20 cellular contexts compared by ENCODE assay signal in the genomic region with DNA sequence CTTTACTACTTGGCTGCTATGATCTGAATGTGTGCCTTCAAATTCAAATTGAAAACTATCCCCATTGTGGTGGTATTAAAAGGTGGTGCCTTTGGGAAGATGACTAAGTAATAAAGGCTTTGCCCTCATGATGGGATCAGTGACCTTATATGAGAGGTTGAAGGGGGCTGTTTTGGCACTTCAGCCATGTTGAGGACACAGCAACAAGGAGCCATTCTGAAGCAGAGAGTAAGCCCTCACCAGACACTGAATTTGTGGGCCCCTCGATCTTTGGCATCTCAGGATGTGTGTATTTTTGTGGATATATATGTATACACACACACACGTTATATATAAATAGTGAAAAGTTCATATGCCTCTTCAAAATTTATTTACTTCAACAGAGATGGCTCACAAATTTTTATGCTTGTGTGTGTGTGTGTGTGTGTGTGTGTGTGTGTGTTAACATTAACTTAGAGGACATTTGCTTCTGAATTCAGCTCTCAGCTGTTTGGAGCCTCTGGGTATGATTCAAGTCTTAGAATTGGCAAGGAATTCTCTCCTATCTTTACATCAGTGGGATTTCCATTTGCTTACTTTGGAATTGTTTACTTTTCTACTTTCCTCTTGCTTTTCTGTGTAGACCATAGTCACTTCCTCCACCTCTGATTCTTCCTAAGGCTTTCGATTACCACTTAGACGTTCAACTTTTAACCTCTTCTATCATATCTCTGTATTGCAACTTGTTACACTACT.
DNase-seq lines count a peak whose midpoint lies in the region; ATAC-seq, FAIRE-seq and TF ChIP-seq lines count a peak whose summit lies in the region.
"Had no signal": no experiment of that assay in that cellular context is flagged by ENCODE, and none has a peak within 500 bp of the region (broad histone marks: within the 10 kb centered on the region; RNA-seq: fewer than 3 reads in every experiment).

No MANE protein-coding gene starts in this region.

- CTCF ChIA-PET in endothelial cell of umbilical vein (lab: Charles Lee), result interaction anchor here (0.6 to 2.1 kb wide), 2 partner anchors 9 to 66 kb away, joined by 6 to 7 read pairs; partner anchors contain the start of gene MAGI2

- POLR2A ChIA-PET in endothelial cell of umbilical vein (lab: Charles Lee), result no interaction called here

- ATAC-seq in GM21447 (IDR thresholded peaks at IDR 0.05; ENCODE audit: unreplicated experiment), result no peak
- ATAC-seq: heart right ventricle; HepG2; natural killer cell; stimulated activated effector memory CD8-positive, alpha-beta T cell treated with anti-CD3 and anti-CD28 coated beads, Interleukin-12 subunit alpha, Interleukin-12 subunit beta, amount 100 ng/mL, for 72 hours had no signal

- no peak overlapping the region for H3K4me3 ChIP-seq in SJCRH30
- H3K4me3 ChIP-seq in endothelial cell of umbilical vein (replicated peaks in 1 of 3; ENCODE audit: insufficient read depth in 1 of 3, low read depth in 1 of 3, low read length in 3 of 3), result no peak overlapping the region
- H3K4me3 ChIP-seq in skeletal muscle cell (ENCODE audit: low read depth, low read length), result no peak overlapping the region
- H3K4me3 ChIP-seq in kidney (ENCODE audit: low read length in 2 of 2), result no peak overlapping the region
- H3K4me3 ChIP-seq: coronary artery, heart right ventricle had no signal

- BruUV-seq in endothelial cell of umbilical vein (replicated peaks; lab: Mats Ljungman, UMichigan), result no TSS peak

- intact Hi-C loops in endothelial cell of umbilical vein (cut with micrococcal nuclease), result loop anchor here (1.0 kb wide), 1 partner anchor 67 kb away; no protein-coding TSS in a partner anchor
- intact Hi-C loops in kidney (cut with DNase I), result no loop called here

- no peaks in the 10 kb centered on the region for H3K4me1 ChIP-seq in SJCRH30
- H3K4me1 ChIP-seq in endothelial cell of umbilical vein (ENCODE audit: control insufficient read depth, extremely low read depth, insufficient read depth, low read length), result peaks cover 14% of the 10 kb centered on the region
- no peaks in the 10 kb centered on the region for H3K4me1 ChIP-seq in kidney (ENCODE audit: control insufficient read depth in 1 of 2, insufficient read depth in 1 of 2, low read depth in 1 of 2, low read length in 2 of 2)
- H3K4me1 ChIP-seq: heart right ventricle had no signal

- no peak for TF ChIP-seq POLR2A in endothelial cell of umbilical vein (IDR thresholded peaks at IDR 0.05; ENCODE audit: low read depth, low read length)

- H2AFZ ChIP-seq in endothelial cell of umbilical vein (ENCODE audit: low read depth, low read length), result peak overlapping the region; percentile 70

- FAIRE-seq in endothelial cell of umbilical vein (lab: Jason Lieb, UNC), result peak; percentile 80
- FAIRE-seq in kidney (lab: Jason Lieb, UNC), result no peak
- FAIRE-seq: GM18507, HepG2 had no signal

- no peaks in the 10 kb centered on the region for H3K9me3 ChIP-seq in SJCRH30 (replicated peaks)
- H3K9me3 ChIP-seq in endothelial cell of umbilical vein (replicated peaks; ENCODE audit: control insufficient read depth, insufficient read depth, low read length), result no peaks in the 10 kb centered on the region
- no peaks in the 10 kb centered on the region for H3K9me3 ChIP-seq in kidney (ENCODE audit: control insufficient read depth in 1 of 2, low read length in 2 of 2)

- no peaks in the 10 kb centered on the region for H3K27me3 ChIP-seq in SJCRH30
- H3K27me3 ChIP-seq in endothelial cell of umbilical vein (ENCODE audit: control insufficient read depth in 2 of 2, insufficient read depth in 2 of 2, low read length in 2 of 2), result no peaks in the 10 kb centered on the region
- H3K27me3 ChIP-seq: heart right ventricle had no signal

- dilution Hi-C loops in endothelial cell of umbilical vein (cut with MboI; ENCODE audit: extremely low pct_ligation_motif_present, low sequenced_read_pairs), result no loop called here

- H3K4me2 ChIP-seq in endothelial cell of umbilical vein (ENCODE audit: insufficient read depth, low read length), result peak overlapping the region; percentile 82

- no peaks in the 10 kb centered on the region for H3K79me2 ChIP-seq in endothelial cell of umbilical vein (ENCODE audit: control insufficient read depth, insufficient read depth, low read length)

- H3K36me3 ChIP-seq in SJCRH30, result no peaks in the 10 kb centered on the region
- H3K36me3 ChIP-seq in endothelial cell of umbilical vein (ENCODE audit: control insufficient read depth in 2 of 2, extremely low read depth in 1 of 2, insufficient read depth in 2 of 2, low read length in 2 of 2), result no peaks in the 10 kb centered on the region
- H3K36me3 ChIP-seq in kidney (ENCODE audit: control insufficient read depth in 1 of 2, insufficient read depth in 2 of 2, low read length in 2 of 2), result no peaks in the 10 kb centered on the region
- H3K36me3 ChIP-seq: heart right ventricle had no signal

- H3K9ac ChIP-seq in endothelial cell of umbilical vein (replicated peaks; ENCODE audit: extremely low read depth, insufficient read depth, low read length) (no peak overlapping the region), kidney (ENCODE audit: low read length in 2 of 2) (no peak overlapping the region)

- no peaks in the 10 kb centered on the region for H4K20me1 ChIP-seq in endothelial cell of umbilical vein (replicated peaks; ENCODE audit: control insufficient read depth, extremely low read depth, insufficient read depth, low read length)

- no peaks in the 10 kb centered on the region for H3K9me1 ChIP-seq in endothelial cell of umbilical vein (replicated peaks; ENCODE audit: control insufficient read depth, extremely low read depth, insufficient read depth, low read length)

- H3K27ac ChIP-seq in SJCRH30, result no peak overlapping the region
- H3K27ac ChIP-seq in endothelial cell of umbilical vein (ENCODE audit: insufficient read depth, low read depth, low read length), result peak overlapping the region; percentile 48
- H3K27ac ChIP-seq in kidney (ENCODE audit: low read depth in 2 of 2, low read length in 2 of 2), result no peak overlapping the region
- H3K27ac ChIP-seq: coronary artery, heart right ventricle had no signal

- DNase-seq in H4 (ENCODE audit: low spot score), result peak; percentile 62
- DNase-seq in SJCRH30, result peak; percentile 18 to 46
- DNase-seq in endothelial cell of umbilical vein (ENCODE audit: low read depth, low spot score), result peak; percentile 79
- peak; percentile 10 for DNase-seq in skeletal muscle cell (ENCODE audit: low read depth)
- no peak for DNase-seq in NCI-H526 treated with DMSO at 0.1 percent for 48 hours (lab: John Stamatoyannopoulos, UW)
- no peak for DNase-seq in kidney
- DNase-seq: activated CD4-positive, CD25-positive, alpha-beta regulatory T cell; amniotic stem cell; DMS153; heart right ventricle; MV-4-11; natural killer cell; NCI-H2029 treated with DMSO at 0.1 percent for 48 hours; SIG-M5; stimulated activated CD4-positive, alpha-beta T cell treated with anti-CD3 and anti-CD28 coated beads, Interleukin-12 subunit alpha, Interleukin-12 subunit beta, amount 100 ng/mL, for 4 hours had no signal

- TF ChIP-seq CTCF in endothelial cell of umbilical vein (IDR thresholded peaks at IDR 0.05; ENCODE audit: extremely low read depth in 1 of 2, insufficient read depth in 1 of 2, low read depth in 1 of 2, low read length in 2 of 2), result no peak
- no peak for TF ChIP-seq CTCF in kidney (IDR thresholded peaks at IDR 0.05; ENCODE audit: borderline replicate concordance, extremely low read depth, insufficient read depth)

TF ChIP-seq in endothelial cell of umbilical vein, 7 proteins besides CTCF, POLR2A, EP300 and RAD21:
- TF ChIP-seq GATA2 (IDR thresholded peaks at IDR 0.05; ENCODE audit: insufficient read depth, insufficient read length, low read depth, low read length), result peak; percentile 93
- peak; percentile 31 for TF ChIP-seq FOS (IDR thresholded peaks at IDR 0.05; ENCODE audit: borderline replicate concordance, insufficient read depth, low read length)
- no peak for TF ChIP-seq MYC (IDR thresholded peaks at IDR 0.05; ENCODE audit: low read depth, low read length)
- TF ChIP-seq POLR2AphosphoS5 (IDR thresholded peaks at IDR 0.05; ENCODE audit: insufficient read depth, low read depth, low read length), result peak; percentile 47
- TF ChIP-seq MAX (IDR thresholded peaks at IDR 0.05; ENCODE audit: insufficient read depth, insufficient read length), result no peak
TF ChIP-seq in endothelial cell of umbilical vein: peak in this region for 3.

Comparison
In these comparisons a context has a peak if more than half of its experiments do, and no peak if none do; other contexts are left out.
1. DNase-seq: peak in H4 (single experiment), SJCRH30 (2 of 2), endothelial cell of umbilical vein (single experiment) and skeletal muscle cell (single experiment); none in NCI-H526 treated with DMSO at 0.1 percent for 48 hours (single experiment) and kidney (single experiment).